26 cellular contexts compared by ENCODE assay signal in genomic region chr1:156822680-156823079, GRCh38. TPM values are rescaled to one million over a fixed set of nuclear protein-coding genes. Genes with fewer than 3 reads are reported as not detected.
"Had no signal": no experiment of that assay in that cellular context is flagged by ENCODE, and none has a peak within 500 bp of the region (broad histone marks: within the 10 kb centered on the region; RNA-seq: fewer than 3 reads in every experiment).

No MANE protein-coding gene starts in this region.

- DNase-seq: activated CD4-positive, alpha-beta T cell treated with anti-CD3 and anti-CD28 coated beads for 1 hour; activated CD8-positive, alpha-beta memory T cell treated with anti-CD3 and anti-CD28 coated beads, Interleukin-2, amount 50 U/mL, for 4 hours; activated naive CD4-positive, alpha-beta T cell; brain microvascular endothelial cell; caudate nucleus; effector CD8-positive, alpha-beta T cell; erythroblast; foreskin fibroblast; naive B cell; occipital lobe; right lobe of liver; small intestine; stimulated activated CD4-positive, alpha-beta T cell treated with anti-CD3 and anti-CD28 coated beads, Interleukin-2, amount 100 ng/mL, for 48 hours; stimulated activated CD8-positive, alpha-beta memory T cell treated with anti-CD3 and anti-CD28 coated beads, Interleukin-4, amount 100 ng/mL, for 48 hours; stimulated activated naive CD4-positive, alpha-beta T cell; substantia nigra; thyroid gland had no signal

- H3K27me3 ChIP-seq: brain microvascular endothelial cell, right lobe of liver, thyroid gland had no signal

- H3K4me1 ChIP-seq: right lobe of liver, thyroid gland had no signal

- H3K4me3 Mint-ChIP-seq: dendritic cell treated with granulocyte-macrophage colony-stimulating factor and Interleukin-4, amounts not matched to agents 40 ng/mL and 50 ng/mL, for 4 days; neural crest cell had no signal

- H3K9me3 Mint-ChIP-seq: dendritic cell treated with granulocyte-macrophage colony-stimulating factor and Interleukin-4, amounts not matched to agents 40 ng/mL and 50 ng/mL, for 4 days had no signal

- FAIRE-seq: small intestine had no signal

- H3K36me3 Mint-ChIP-seq: naive B cell had no signal

- ATAC-seq: left lobe of liver, right lobe of liver, SK-N-SH treated with all-trans-retinoic acid at 6 μM for 48 hours had no signal

- H3K36me3 ChIP-seq: brain microvascular endothelial cell, right lobe of liver, thyroid gland had no signal

- H3K27ac ChIP-seq: brain microvascular endothelial cell, right lobe of liver, thyroid gland, VCaP had no signal

- H3K4me1 Mint-ChIP-seq: naive B cell, neural crest cell had no signal

- H3K9me3 ChIP-seq: right lobe of liver, thyroid gland had no signal

- H3K27ac Mint-ChIP-seq: dendritic cell treated with granulocyte-macrophage colony-stimulating factor and Interleukin-4, amounts not matched to agents 40 ng/mL and 50 ng/mL, for 4 days had no signal

- H3K4me3 ChIP-seq: lung, right lobe of liver, thyroid gland had no signal

RNA-seq across cellular contexts. Expression of gene SH2D2A, which starts 6.0 kb away (rescaled TPM):
- total RNA-seq: fibroblast of lung, occipital lobe had no signal
- polyA plus RNA-seq: fibroblast of lung had no signal

RNA-seq across cellular contexts. Expression of gene INSRR, which starts 36.2 kb away (rescaled TPM):
- total RNA-seq: fibroblast of lung, kidney epithelial cell, left lobe of liver, lung, right lobe of liver, thyroid gland had no signal
- polyA plus RNA-seq: aorta, fibroblast of lung, lung had no signal

RNA-seq across cellular contexts. Expression of gene NTRK1, which starts 38.0 kb away (rescaled TPM):
- total RNA-seq: fibroblast of lung, kidney epithelial cell, left lobe of liver, occipital lobe, right lobe of liver had no signal
- polyA plus RNA-seq: fibroblast of lung had no signal
